15 cellular contexts compared by ENCODE assay signal in the genomic region with DNA sequence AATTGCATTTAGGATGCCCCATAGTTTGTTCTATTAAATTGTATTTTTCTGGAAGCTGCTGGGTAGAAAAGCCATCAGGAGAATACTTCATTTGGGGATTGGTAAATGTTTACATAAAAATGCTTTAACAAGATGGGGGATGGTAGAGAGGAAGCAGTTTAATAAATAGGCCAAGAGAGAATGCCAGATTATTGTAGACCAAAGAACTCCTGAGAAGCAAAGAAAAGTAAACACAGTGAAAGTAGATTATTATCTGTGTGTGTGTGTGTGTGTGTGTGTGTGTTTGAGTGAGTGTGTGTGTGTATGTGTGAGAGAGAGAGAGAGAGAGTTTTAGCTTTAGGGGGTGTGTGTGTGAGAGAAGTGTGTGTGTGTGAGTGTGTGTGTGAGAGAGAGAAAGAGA.
DNase-seq lines count a peak whose midpoint lies in the region; ATAC-seq and TF ChIP-seq lines count a peak whose summit lies in the region.
"Had no signal": no experiment of that assay in that cellular context is flagged by ENCODE, and none has a peak within 500 bp of the region (broad histone marks: within the 10 kb centered on the region; RNA-seq: fewer than 3 reads in every experiment).

No MANE protein-coding gene starts in this region.

- H4K91ac ChIP-seq in mesenchymal stem cell (ENCODE audit: low read length): no peak overlapping the region

- H3K9me3 ChIP-seq in OCI-LY3 (ENCODE audit: insufficient read depth, low read length) (no peaks in the 10 kb centered on the region), mesenchymal stem cell (ENCODE audit: control insufficient read depth, low read length) (no peaks in the 10 kb centered on the region)
- H3K9me3 ChIP-seq: MG63 had no signal

- no peak for ATAC-seq in GM19023 (IDR thresholded peaks at IDR 0.05; ENCODE audit: unreplicated experiment)

- no peak overlapping the region for H3K9ac ChIP-seq in OCI-LY3 (ENCODE audit: low read length)
- H3K9ac ChIP-seq in mesenchymal stem cell (ENCODE audit: low read length): no peak overlapping the region

- H2BK12ac ChIP-seq in mesenchymal stem cell (ENCODE audit: low read length in 2 of 2): no peak overlapping the region

- H4K20me1 ChIP-seq in OCI-LY3 (ENCODE audit: insufficient read depth, low read length): no peaks in the 10 kb centered on the region

- no peak overlapping the region for H3K4ac ChIP-seq in mesenchymal stem cell (ENCODE audit: low read depth in 1 of 2, low read length in 2 of 2)

- no peak overlapping the region for H2BK15ac ChIP-seq in mesenchymal stem cell (ENCODE audit: low read depth, poor library complexity, severe bottlenecking)

- H3K14ac ChIP-seq in mesenchymal stem cell (ENCODE audit: low read length in 2 of 2): no peak overlapping the region

- H3K4me2 ChIP-seq in OCI-LY3 (ENCODE audit: low read length) (peak overlapping the region; percentile 43), mesenchymal stem cell (ENCODE audit: low read length, poor library complexity, severe bottlenecking) (no peak overlapping the region)

- no peak overlapping the region for H3K23ac ChIP-seq in mesenchymal stem cell (ENCODE audit: low read length in 2 of 2)

- H2AFZ ChIP-seq in OCI-LY3 (ENCODE audit: low read depth, low read length): no peak overlapping the region
- no peak overlapping the region for H2AFZ ChIP-seq in mesenchymal stem cell (ENCODE audit: low read depth, low read length)

- H3K4me1 ChIP-seq in OCI-LY3 (ENCODE audit: low read length) (peaks cover 36% of the 10 kb centered on the region), mesenchymal stem cell (ENCODE audit: control insufficient read depth, insufficient read depth, low read depth, low read length) (no peaks in the 10 kb centered on the region)

- no peaks in the 10 kb centered on the region for H3K79me1 ChIP-seq in mesenchymal stem cell (replicated peaks; ENCODE audit: low read length, poor library complexity, severe bottlenecking)

- TF ChIP-seq CTCF in OCI-LY3 (IDR thresholded peaks at IDR 0.05; ENCODE audit: low read depth, low read length): no peak

- H3K79me2 ChIP-seq in OCI-LY3 (ENCODE audit: low read length): no peaks in the 10 kb centered on the region

- H2BK120ac ChIP-seq in mesenchymal stem cell (ENCODE audit: low read depth, low read length): no peak overlapping the region

- no peak overlapping the region for H2BK5ac ChIP-seq in mesenchymal stem cell (ENCODE audit: low read depth, low read length, poor library complexity, severe bottlenecking)

- H3K27ac ChIP-seq in OCI-LY3 (ENCODE audit: low read length) (peak overlapping the region; percentile 24), mesenchymal stem cell (ENCODE audit: low read length, poor library complexity, severe bottlenecking) (no peak overlapping the region)
- H3K27ac ChIP-seq: C4-2B had no signal

- H3K4me3 ChIP-seq in OCI-LY3 (ENCODE audit: low read length) (no peak overlapping the region; the same call in 1 of the 2 replicates), mesenchymal stem cell (ENCODE audit: insufficient read depth in 1 of 2, low read depth in 1 of 2, low read length in 2 of 2) (no peak overlapping the region)
- H3K4me3 ChIP-seq: MG63 had no signal

- no peak overlapping the region for H2AK5ac ChIP-seq in mesenchymal stem cell (ENCODE audit: low read length, severe bottlenecking)

- no peak overlapping the region for H3K18ac ChIP-seq in mesenchymal stem cell (ENCODE audit: low read depth in 1 of 2, low read length in 2 of 2)

- H3K27me3 ChIP-seq in OCI-LY3 (ENCODE audit: low read depth, low read length): no peaks in the 10 kb centered on the region
- H3K27me3 ChIP-seq in mesenchymal stem cell (ENCODE audit: control insufficient read depth in 1 of 2, insufficient read depth in 1 of 2, low read length in 2 of 2): no peaks in the 10 kb centered on the region
- H3K27me3 ChIP-seq: MG63 had no signal

- DNase-seq in DMS153 (lab: John Stamatoyannopoulos, UW) (peak; percentile 50), H4 (ENCODE audit: low spot score) (peak; percentile 17), mesenchymal stem cell (peak; percentile 35), SK-N-DZ (ENCODE audit: low spot score) (no peak), GM19240 (ENCODE audit: insufficient read length, low spot score) (no peak)
- DNase-seq: DMS 273 treated with DMSO at 0.1 percent for 48 hours, MG63, NCI-H1105, NCI-H1930, NCI-H2171 treated with DMSO at 0.1 percent for 48 hours, NCI-H446 treated with DMSO at 0.1 percent for 48 hours, Right ventricle myocardium superior had no signal

- H4K8ac ChIP-seq in mesenchymal stem cell (ENCODE audit: low read length): no peak overlapping the region

- H3K36me3 ChIP-seq in OCI-LY3 (replicated peaks; ENCODE audit: low read depth, low read length) (no peaks in the 10 kb centered on the region), mesenchymal stem cell (ENCODE audit: control insufficient read depth in 1 of 2, insufficient read depth in 2 of 2, low read depth in 1 of 2, low read length in 2 of 2) (no peaks in the 10 kb centered on the region)
- H3K36me3 ChIP-seq: MG63 had no signal

Comparison
In these comparisons a context has a peak if more than half of its experiments do, and no peak if none do; other contexts are left out.
1. DNase-seq: peak in DMS153 (single experiment), H4 (single experiment) and mesenchymal stem cell (single experiment); none in SK-N-DZ (single experiment) and GM19240 (single experiment).